17 cellular contexts compared by ENCODE assay signal in genomic region chrX:150324035-150324728, GRCh38. TPM values are rescaled to one million over a fixed set of nuclear protein-coding genes. Genes with fewer than 3 reads are reported as not detected.
DNase-seq lines count a peak whose midpoint lies in the region; ATAC-seq, FAIRE-seq and TF ChIP-seq lines count a peak whose summit lies in the region.
"Had no signal": no experiment of that assay in that cellular context is flagged by ENCODE, and none has a peak within 500 bp of the region (broad histone marks: within the 10 kb centered on the region; RNA-seq: fewer than 3 reads in every experiment).

No MANE protein-coding gene starts in this region.

- DNase-seq in A673 (ENCODE audit: low spot score) (peak; percentile 49), HCT116 (ENCODE audit: low read depth, low spot score) (peak; percentile 22), T1000 (lab: John Stamatoyannopoulos, UW) (peak; percentile 16), fibroblast of villous mesenchyme (ENCODE audit: low read depth) (peak; percentile 83), hypothalamus (lab: John Stamatoyannopoulos, UW) (no peak), small intestine (no peak), OCI-M2 (lab: John Stamatoyannopoulos, UW; ENCODE audit: unreplicated experiment) (no peak)
- DNase-seq: activated CD4-positive, CD25-positive, alpha-beta regulatory T cell treated with anti-CD3 and anti-CD28 coated beads, Interleukin-2, amount 50 U/mL, for 72 hours; activated gamma-delta T cell; C1 segment of cervical spinal cord; kidney; NCI-H1092; ovary had no signal

- no peaks in the 10 kb centered on the region for H3K79me2 ChIP-seq in HCT116 (ENCODE audit: insufficient read depth, low read length)

- H3K9me3 ChIP-seq in A673 (ENCODE audit: low read depth, low read length, poor library complexity, severe bottlenecking) (peaks cover 10% of the 10 kb centered on the region), HCT116 (ENCODE audit: control insufficient read depth in 1 of 2, insufficient read depth in 1 of 2, low read depth in 1 of 2, low read length in 2 of 2) (no peaks in the 10 kb centered on the region), small intestine (ENCODE audit: control insufficient read depth, low read depth) (no peaks in the 10 kb centered on the region)
- H3K9me3 ChIP-seq: ovary, vagina had no signal

- TF ChIP-seq RAD21 in HCT116 (IDR thresholded peaks at IDR 0.05; ENCODE audit: low read depth), result no peak

- no peak overlapping the region for H2AFZ ChIP-seq in HCT116 (ENCODE audit: low read depth, low read length, poor library complexity, severe bottlenecking)

- POLR2A ChIA-PET in A673 (lab: Charles Lee; ENCODE audit: low non-redundant PET) (no interaction called here), HCT116 (lab: Charles Lee) (no interaction called here)

- no peaks in the 10 kb centered on the region for H3K27me3 ChIP-seq in A673 (replicated peaks; ENCODE audit: insufficient read depth, low read depth, low read length, poor library complexity)
- H3K27me3 ChIP-seq in HCT116 (ENCODE audit: insufficient read depth, low read length), result no peaks in the 10 kb centered on the region
- no peaks in the 10 kb centered on the region for H3K27me3 ChIP-seq in small intestine (ENCODE audit: control insufficient read depth in 2 of 2, insufficient read depth in 2 of 2, low read length in 2 of 2)
- H3K27me3 ChIP-seq: ovary, vagina had no signal

- WGBS in small intestine, 3 donors, result 49 to 66% (median 49%) methylated on average over 3 to 4 of the region's 4 CpGs

- ATAC-seq in HCT116 (peak; percentile 75), GM21447 (IDR thresholded peaks at IDR 0.05; ENCODE audit: unreplicated experiment) (no peak)

- CTCF ChIA-PET in A673 (lab: Charles Lee), result no interaction called here
- CTCF ChIA-PET in HCT116 (lab: Charles Lee), result no interaction called here

- H3K36me3 ChIP-seq in A673 (ENCODE audit: insufficient read depth, low read length, poor library complexity, severe bottlenecking), result no peaks in the 10 kb centered on the region
- no peaks in the 10 kb centered on the region for H3K36me3 ChIP-seq in HCT116 (ENCODE audit: control insufficient read depth in 1 of 2, insufficient read depth in 2 of 2, low read length in 2 of 2)
- H3K36me3 ChIP-seq in small intestine (ENCODE audit: control insufficient read depth in 2 of 2, insufficient read depth in 2 of 2, low read length in 2 of 2), result no peaks in the 10 kb centered on the region
- H3K36me3 ChIP-seq: ovary, vagina had no signal

- H3K4me1 ChIP-seq in A673 (ENCODE audit: insufficient read depth, low read length, poor library complexity, severe bottlenecking), result peaks cover 6% of the 10 kb centered on the region
- peaks cover 0 to 20% of the 10 kb centered on the region in 2 experiments; a peak in 2 of 4 replicates for H3K4me1 ChIP-seq in HCT116 (ENCODE audit: control insufficient read depth in 1 of 2, insufficient read depth in 2 of 2, low read length in 2 of 2)
- no peaks in the 10 kb centered on the region for H3K4me1 ChIP-seq in small intestine (ENCODE audit: control insufficient read depth in 2 of 2, insufficient read depth in 1 of 2, low read depth in 1 of 2, low read length in 1 of 2)
- H3K4me1 ChIP-seq: vagina had no signal

- no peak overlapping the region for H3K9ac ChIP-seq in HCT116 (ENCODE audit: low read length)

- H3K9me2 ChIP-seq in HCT116 (ENCODE audit: insufficient read depth), result no peaks in the 10 kb centered on the region

- H3K4me2 ChIP-seq in HCT116 (ENCODE audit: low read length), result no peak overlapping the region

- no peaks in the 10 kb centered on the region for H4K20me1 ChIP-seq in HCT116 (ENCODE audit: insufficient read depth)

- TF ChIP-seq CTCF in A673 (conservative IDR thresholded peaks at IDR 0.05; ENCODE audit: low read depth, low read length) (no peak), HCT116 (IDR thresholded peaks at IDR 0.05 in 2 of 3, conservative IDR thresholded peaks at IDR 0.05 in 1 of 3; ENCODE audit: borderline replicate concordance in 1 of 3, insufficient read depth in 1 of 3, low read depth in 2 of 3, low read length in 2 of 3) (no peak), fibroblast of villous mesenchyme (IDR thresholded peaks at IDR 0.05; ENCODE audit: insufficient read depth, low read depth, low read length) (no peak)

- RAD21 ChIA-PET in HCT116 (lab: Charles Lee; ENCODE audit: low non-redundant PET in 1 of 2, low total read pairs in 2 of 2, uncharacterized antibody in 2 of 2, unreplicated experiment in 2 of 2), result no interaction called here

- no peak overlapping the region for H3K4me3 ChIP-seq in A673 (ENCODE audit: low read depth, low read length, poor library complexity, severe bottlenecking)
- no peak overlapping the region for H3K4me3 ChIP-seq in HCT116 (replicated peaks in 1 of 2; ENCODE audit: low read depth in 1 of 2, low read length in 2 of 2)
- H3K4me3 ChIP-seq in fibroblast of villous mesenchyme (ENCODE audit: low read depth, low read length), result no peak overlapping the region
- no peak overlapping the region for H3K4me3 ChIP-seq in small intestine (ENCODE audit: low read depth in 1 of 2, low read length in 2 of 2)
- H3K4me3 ChIP-seq: ovary, vagina had no signal

- H3K27ac ChIP-seq in A673 (ENCODE audit: low read depth, low read length, poor library complexity, severe bottlenecking) (no peak overlapping the region), HCT116 (ENCODE audit: low read depth, low read length) (no peak overlapping the region), small intestine (ENCODE audit: low read depth in 1 of 2, low read length in 1 of 2) (no peak overlapping the region)
- H3K27ac ChIP-seq: ovary, vagina had no signal

- intact Hi-C loops in A673 (cut with micrococcal nuclease; ENCODE audit: unreplicated experiment), result no loop called here
- intact Hi-C loops in HCT116 (cut with micrococcal nuclease), result no loop called here

- TF ChIP-seq POLR2A in HCT116 (IDR thresholded peaks at IDR 0.05; ENCODE audit: borderline replicate concordance, extremely low read depth, insufficient read depth, insufficient read length), result no peak

- BruUV-seq in A673 (replicated peaks; lab: Mats Ljungman, UMichigan), result no TSS peak
- BruUV-seq in HCT116 (replicated peaks; lab: Mats Ljungman, UMichigan), result no TSS peak

- no peak for FAIRE-seq in small intestine (lab: Jason Lieb, UNC)
- FAIRE-seq: GM12892, kidney had no signal

TF ChIP-seq in HCT116, 20 proteins besides CTCF, POLR2A, EP300 and RAD21:
- TF ChIP-seq EZH2phosphoT487 (IDR thresholded peaks at IDR 0.05; ENCODE audit: borderline replicate concordance) (no peak), JUND (IDR thresholded peaks at IDR 0.05) (peak; percentile 50), ATF3 (IDR thresholded peaks at IDR 0.05) (peak; percentile 58; the same call in 1 of the 2 replicates), ZNF274 (IDR thresholded peaks at IDR 0.05; ENCODE audit: low read depth, low read length) (no peak), CBX3 (IDR thresholded peaks at IDR 0.05; ENCODE audit: low read depth) (0 out of 2 replicates have a peak, but pooled peaks have one; percentile 29), MAX (IDR thresholded peaks at IDR 0.05) (0 out of 2 replicates have a peak, but pooled peaks have one; percentile 41), FOSL1 (IDR thresholded peaks at IDR 0.05; ENCODE audit: low read depth) (peak; percentile 42)

RNA-seq across cellular contexts. Expression of gene MAMLD1, which starts 38.9 kb away (rescaled TPM):
- total RNA-seq in A673 (2021) (3.2 and 4.0 TPM in 2 replicates), HCT116 (2021; ENCODE audit: unreplicated experiment) (3.6 TPM), fibroblast of villous mesenchyme (0.86 and 1.3 TPM in 2 replicates)
- 2.1 and 2.6 TPM in 2 replicates for polyA plus RNA-seq in HCT116 (2012)
- polyA plus RNA-seq in small intestine, result 1 to 10 TPM in 1 of 3 donors, under 1 TPM in 1, not detected in 1; 0.81 to 1.4 TPM
- total RNA-seq: OCI-LY7 had no signal

Comparison
In these comparisons a context has a peak if more than half of its experiments do, and no peak if none do; other contexts are left out.
1. DNase-seq: peak in A673 (single experiment), HCT116 (single experiment), T1000 (single experiment) and fibroblast of villous mesenchyme (single experiment); none in hypothalamus (0 of 51), small intestine (single experiment) and OCI-M2 (single experiment).